1 cellular context compared by ENCODE assay signal in genomic region chr6:109295766-109296156, GRCh38.
TF ChIP-seq lines count a peak whose summit lies in the region.

No MANE protein-coding gene starts in this region.

TF ChIP-seq in HCT116, 20 proteins besides CTCF, POLR2A, EP300 and RAD21 (continued from another document):
- TF ChIP-seq ZBTB33 (IDR thresholded peaks at IDR 0.05; ENCODE audit: extremely low read depth, insufficient replicate concordance, low read length): no peak
- TF ChIP-seq MAX (IDR thresholded peaks at IDR 0.05): no peak
